In genomic region chr7:92843781-92844180, GRCh38 we compare ENCODE assay signal across 1 cellular context.
TF ChIP-seq lines count a peak whose summit lies in the region.

No MANE protein-coding gene starts in this region.

TF ChIP-seq in K562, 482 proteins besides CTCF, POLR2A, EP300 and RAD21 (continued from another document and continues in another):
- TF ChIP-seq CUX1 (CRISPR knock-in tag; IDR thresholded peaks at IDR 0.05) (no peak), ETV1 (tag; conservative IDR thresholded peaks at IDR 0.05; ENCODE audit: low read depth) (no peak), ESRRB (CRISPR knock-in tag; IDR thresholded peaks at IDR 0.05; ENCODE audit: borderline replicate concordance) (no peak), CHD1 (IDR thresholded peaks at IDR 0.05; ENCODE audit: low read length) (no peak), ZNF318 (IDR thresholded peaks at IDR 0.05; ENCODE audit: borderline replicate concordance in 1 of 2, low read depth in 1 of 2) (no peak), STAT6 (CRISPR knock-in tag; IDR thresholded peaks at IDR 0.05) (no peak), ZNF311 (CRISPR knock-in tag; IDR thresholded peaks at IDR 0.05) (no peak), CHCHD3 (CRISPR knock-in tag; IDR thresholded peaks at IDR 0.05) (no peak), KDM5B (IDR thresholded peaks at IDR 0.05; ENCODE audit: insufficient replicate concordance, low read depth, low read length) (no peak), GATAD2A (IDR thresholded peaks at IDR 0.05) (no peak), TAL1 (IDR thresholded peaks at IDR 0.05) (no peak), HDAC1 (IDR thresholded peaks at IDR 0.05) (0 out of 4 replicates have a peak, but pooled peaks of 1 of the 2 experiments have one; percentile 25), MBD2 (IDR thresholded peaks at IDR 0.05; ENCODE audit: borderline replicate concordance, low read depth) (no peak), HCFC1 (IDR thresholded peaks at IDR 0.05; ENCODE audit: low read depth, low read length) (no peak), CBFA2T3 (IDR thresholded peaks at IDR 0.05) (no peak), RFX1 (IDR thresholded peaks at IDR 0.05) (no peak), RBM17 (IDR thresholded peaks at IDR 0.05; ENCODE audit: borderline replicate concordance, low read depth, low read length) (no peak), PHB2 (IDR thresholded peaks at IDR 0.05; ENCODE audit: low read depth) (no peak), POU5F1 (IDR thresholded peaks at IDR 0.05; ENCODE audit: borderline replicate concordance, low read depth, low read length, partially characterized antibody) (no peak), MAFF (IDR thresholded peaks at IDR 0.05; ENCODE audit: low read length) (peak; percentile 70; the same call in 1 of the 2 replicates), GTF2F1 (IDR thresholded peaks at IDR 0.05; ENCODE audit: low read depth, low read length) (no peak), ZNF212 (CRISPR knock-in tag; IDR thresholded peaks at IDR 0.05) (no peak), ZBTB17 (CRISPR knock-in tag; IDR thresholded peaks at IDR 0.05) (no peak), ARID1B (IDR thresholded peaks at IDR 0.05) (peak; percentile 60), EHMT2 (IDR thresholded peaks at IDR 0.05) (peak; percentile 92), ZKSCAN1 (IDR thresholded peaks at IDR 0.05; ENCODE audit: low read depth, low read length) (no peak), POLR3A (IDR thresholded peaks at IDR 0.05; ENCODE audit: borderline replicate concordance, extremely low read depth, insufficient read depth, insufficient read length) (no peak), PHF21A (IDR thresholded peaks at IDR 0.05; ENCODE audit: borderline replicate concordance, low read depth) (no peak), HDAC3 (IDR thresholded peaks at IDR 0.05; ENCODE audit: borderline replicate concordance, partially characterized antibody) (no peak), E2F4 (CRISPR knock-in tag; IDR thresholded peaks at IDR 0.05; ENCODE audit: low read depth) (no peak), RCOR1 (IDR thresholded peaks at IDR 0.05; ENCODE audit: borderline replicate concordance in 1 of 2, low read depth in 2 of 2, low read length in 2 of 2) (peak in 1 of 2 experiments; percentile 54; a peak in 1 of 4 replicates), ZFP1 (CRISPR knock-in tag; IDR thresholded peaks at IDR 0.05) (no peak), KHSRP (IDR thresholded peaks at IDR 0.05) (no peak), SMARCA4 (IDR thresholded peaks at IDR 0.05) (peak; percentile 55; the same call in 1 of the 2 replicates), PKNOX1 (IDR thresholded peaks at IDR 0.05) (peak; percentile 78), MAFK (IDR thresholded peaks at IDR 0.05; ENCODE audit: low read length) (peak; percentile 55; the same call in 1 of the 2 replicates), NFYB (IDR thresholded peaks at IDR 0.05; ENCODE audit: extremely low read depth, insufficient read length) (no peak), ZMIZ1 (IDR thresholded peaks at IDR 0.05; ENCODE audit: low read depth in 2 of 2, low read length in 2 of 2) (no peak), KDM1A (IDR thresholded peaks at IDR 0.05) (0 out of 4 replicates have a peak, but pooled peaks of 1 of the 2 experiments have one; percentile 6), MCM3 (IDR thresholded peaks at IDR 0.05) (no peak)
- TF ChIP-seq, protein P1, sequence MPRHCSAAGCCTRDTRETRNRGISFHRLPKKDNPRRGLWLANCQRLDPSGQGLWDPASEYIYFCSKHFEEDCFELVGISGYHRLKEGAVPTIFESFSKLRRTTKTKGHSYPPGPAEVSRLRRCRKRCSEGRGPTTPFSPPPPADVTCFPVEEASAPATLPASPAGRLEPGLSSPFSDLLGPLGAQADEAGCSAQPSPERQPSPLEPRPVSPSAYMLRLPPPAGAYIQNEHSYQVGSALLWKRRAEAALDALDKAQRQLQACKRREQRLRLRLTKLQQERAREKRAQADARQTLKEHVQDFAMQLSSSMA (CRISPR knock-in tag; IDR thresholded peaks at IDR 0.05) = no peak
